9 cellular contexts compared by ENCODE assay signal in genomic region chr10:45419673-45420020, GRCh38. TPM values are rescaled to one million over a fixed set of nuclear protein-coding genes. Genes with fewer than 3 reads are reported as not detected.
DNase-seq lines count a peak whose midpoint lies in the region; ATAC-seq, FAIRE-seq and TF ChIP-seq lines count a peak whose summit lies in the region.
"Had no signal": no experiment of that assay in that cellular context is flagged by ENCODE, and none has a peak within 500 bp of the region (broad histone marks: within the 10 kb centered on the region; RNA-seq: fewer than 3 reads in every experiment).

No MANE protein-coding gene starts in this region.

- no peaks in the 10 kb centered on the region for H3K27me3 ChIP-seq in CD4-positive, alpha-beta memory T cell (ENCODE audit: insufficient read depth, low read length)
- H3K27me3 ChIP-seq in H9 (ENCODE audit: insufficient read depth, low read length) (no peaks in the 10 kb centered on the region; the same call in 1 of the 2 replicates), astrocyte (ENCODE audit: insufficient read depth, low read length) (no peaks in the 10 kb centered on the region), left lung (peaks cover 0 to 3% of the 10 kb centered on the region in 2 donors), thymus (ENCODE audit: control insufficient read depth, insufficient read depth) (no peaks in the 10 kb centered on the region), A673 (replicated peaks; ENCODE audit: insufficient read depth, low read depth, low read length, poor library complexity) (no peaks in the 10 kb centered on the region)

- H3K23me2 ChIP-seq in H9 (ENCODE audit: insufficient read length, low read depth, low read length, poor library complexity, severe bottlenecking): peaks cover 14% of the 10 kb centered on the region

- BruUV-seq in A673 (replicated peaks; lab: Mats Ljungman, UMichigan): no TSS peak

- CTCF ChIA-PET in CD4-positive, alpha-beta memory T cell (lab: Charles Lee; ENCODE audit: partially characterized antibody): interaction anchor here (1.1 to 1.3 kb wide), 2 partner anchors 10 to 45 kb away, joined by 3 read pairs; no protein-coding TSS in a partner anchor
- CTCF ChIA-PET in A673 (lab: Charles Lee): no interaction called here

- H3K4ac ChIP-seq in H9 (ENCODE audit: low read depth, low read length): no peak overlapping the region; the same call in 1 of the 2 replicates

- H3K36me3 ChIP-seq in CD4-positive, alpha-beta memory T cell (ENCODE audit: insufficient read depth, low read length): no peaks in the 10 kb centered on the region
- no peaks in the 10 kb centered on the region for H3K36me3 ChIP-seq in astrocyte (ENCODE audit: insufficient read depth, low read length)
- peaks cover 0 to 31% of the 10 kb centered on the region in 2 donors for H3K36me3 ChIP-seq in left lung
- H3K36me3 ChIP-seq in thymus (ENCODE audit: control insufficient read depth, insufficient read depth): no peaks in the 10 kb centered on the region
- no peaks in the 10 kb centered on the region for H3K36me3 ChIP-seq in A673 (ENCODE audit: insufficient read depth, low read length, poor library complexity, severe bottlenecking)

- H3K4me3 ChIP-seq in CD4-positive, alpha-beta memory T cell (ENCODE audit: low read length in 2 of 2): peak overlapping the region; percentile 21 to 56
- H3K4me3 ChIP-seq in astrocyte (ENCODE audit: insufficient read depth, low read depth, low read length): peak overlapping the region; percentile 52
- peak overlapping the region; percentile 44 to 53 for H3K4me3 ChIP-seq in left lung
- peak overlapping the region; percentile 69 for H3K4me3 ChIP-seq in thymus (ENCODE audit: low read length)
- no peak overlapping the region for H3K4me3 ChIP-seq in A673 (ENCODE audit: low read depth, low read length, poor library complexity, severe bottlenecking)

- POLR2A ChIA-PET in CD4-positive, alpha-beta memory T cell (lab: Charles Lee; ENCODE audit: partially characterized antibody): interaction anchor here (0.8 to 2.9 kb wide), 10 partner anchors 9 to 253 kb away, joined by 3 to 9 read pairs (median 4); partner anchors contain the start of gene ZFAND4
- POLR2A ChIA-PET in A673 (lab: Charles Lee; ENCODE audit: low non-redundant PET): no interaction called here

- no peaks in the 10 kb centered on the region for H3K9me3 ChIP-seq in CD4-positive, alpha-beta memory T cell (ENCODE audit: control insufficient read depth in 1 of 2, low read length in 2 of 2)
- no peaks in the 10 kb centered on the region for H3K9me3 ChIP-seq in H9 (ENCODE audit: control insufficient read depth, low read depth, low read length)
- no peaks in the 10 kb centered on the region for H3K9me3 ChIP-seq in astrocyte (ENCODE audit: insufficient read depth, low read depth, low read length)
- H3K9me3 ChIP-seq in left lung: no peaks in the 10 kb centered on the region
- no peaks in the 10 kb centered on the region for H3K9me3 ChIP-seq in thymus (ENCODE audit: control insufficient read depth)
- H3K9me3 ChIP-seq in A673 (ENCODE audit: low read depth, low read length, poor library complexity, severe bottlenecking): no peaks in the 10 kb centered on the region

- H3K79me2 ChIP-seq in H9 (ENCODE audit: insufficient read depth, low read length): no peaks in the 10 kb centered on the region
- H3K79me2 ChIP-seq in astrocyte (ENCODE audit: insufficient read depth, low read length): no peaks in the 10 kb centered on the region

- no peak overlapping the region for H2BK15ac ChIP-seq in H9 (ENCODE audit: low read depth, low read length)

- H3K9me3 Mint-ChIP-seq in CD4-positive, alpha-beta memory T cell: peaks cover 0 to 4% (median 0%) of the 10 kb centered on the region in 8 donors
- H3K9me3 Mint-ChIP-seq in H9 (peaks cover 3 to 5% of the 10 kb centered on the region in 2 experiments; a peak in 3 of 5 replicates), astrocyte (ENCODE audit: unreplicated experiment) (peaks cover 5% of the 10 kb centered on the region)

- ATAC-seq in left lung: peak; percentile 15

- H3K14ac ChIP-seq in H9 (ENCODE audit: insufficient read depth, low read length): peak overlapping the region; percentile 88

- H3K4me3 Mint-ChIP-seq in CD4-positive, alpha-beta memory T cell: peak overlapping the region; percentile 89 to 95 (median 92)
- H3K4me3 Mint-ChIP-seq in H9 (peak overlapping the region; percentile 87 to 91), astrocyte (ENCODE audit: unreplicated experiment) (peak overlapping the region; percentile 86)

- no peak overlapping the region for H2BK120ac ChIP-seq in H9 (ENCODE audit: low read depth, low read length, poor library complexity, severe bottlenecking)

- DNase-seq in CD4-positive, alpha-beta memory T cell: no peak
- no peak for DNase-seq in H9
- no peak for DNase-seq in astrocyte (ENCODE audit: low read depth)
- DNase-seq in left lung: no peak
- no peak for DNase-seq in A673 (ENCODE audit: low spot score)
- no peak for DNase-seq in dedifferentiated amniotic fluid mesenchymal stem cell (ENCODE audit: extremely low spot score)
- no peak for DNase-seq in LoVo (ENCODE audit: low spot score)

- peak overlapping the region; percentile 96 for H3K18ac ChIP-seq in H9 (ENCODE audit: insufficient read length, low read depth, low read length)

- H2AFZ ChIP-seq in H9 (ENCODE audit: low read length) (no peak overlapping the region), astrocyte (ENCODE audit: low read depth, low read length) (peak overlapping the region; percentile 93)

- H3K27ac Mint-ChIP-seq in CD4-positive, alpha-beta memory T cell: peak overlapping the region; percentile 89 to 97 (median 97)
- peak overlapping the region; percentile 83 to 96 (median 95); a peak in 6 of 7 replicates for H3K27ac Mint-ChIP-seq in H9
- H3K27ac Mint-ChIP-seq in astrocyte (ENCODE audit: unreplicated experiment): peak overlapping the region; percentile 81

- H4K91ac ChIP-seq in H9 (ENCODE audit: insufficient read length, low read depth, low read length): no peak overlapping the region

- H3K27me3 Mint-ChIP-seq in CD4-positive, alpha-beta memory T cell: no peaks in the 10 kb centered on the region
- peaks cover 22% of the 10 kb centered on the region for H3K27me3 Mint-ChIP-seq in H9 (ENCODE audit: low read depth)
- peaks cover 42% of the 10 kb centered on the region for H3K27me3 Mint-ChIP-seq in astrocyte (ENCODE audit: low read depth, unreplicated experiment)

- no peaks in the 10 kb centered on the region for H4K20me1 ChIP-seq in H9 (ENCODE audit: control insufficient read depth, insufficient read depth, insufficient read length)
- no peaks in the 10 kb centered on the region for H4K20me1 ChIP-seq in astrocyte (ENCODE audit: insufficient read depth, low read length)

- no peak overlapping the region for H4K5ac ChIP-seq in H9 (ENCODE audit: insufficient read length, low read depth, low read length)

- peaks cover 0 to 2% of the 10 kb centered on the region in 2 donors for H3K36me3 Mint-ChIP-seq in CD4-positive, alpha-beta memory T cell
- H3K36me3 Mint-ChIP-seq in H9 (ENCODE audit: insufficient read depth in 1 of 3, low read depth in 3 of 3) (peaks cover 0 to 2% (median 0%) of the 10 kb centered on the region in 3 experiments; a peak in 2 of 7 replicates), astrocyte (ENCODE audit: low read depth, unreplicated experiment) (no peaks in the 10 kb centered on the region)

- no peak overlapping the region for H4K8ac ChIP-seq in H9 (replicated peaks; ENCODE audit: insufficient read length, low read depth, low read length)

- H3K56ac ChIP-seq in H9 (ENCODE audit: insufficient read length, low read depth, low read length): no peak overlapping the region

- peak overlapping the region; percentile 82 for H3K27ac ChIP-seq in CD4-positive, alpha-beta memory T cell (ENCODE audit: low read depth, low read length)
- no peak overlapping the region for H3K27ac ChIP-seq in H9 (ENCODE audit: insufficient read length, low read depth, low read length)
- H3K27ac ChIP-seq in astrocyte (ENCODE audit: low read depth, low read length): no peak overlapping the region
- H3K27ac ChIP-seq in left lung: peak overlapping the region; percentile 87 to 97
- peak overlapping the region; percentile 61 for H3K27ac ChIP-seq in thymus (ENCODE audit: low read depth)
- H3K27ac ChIP-seq in A673 (ENCODE audit: low read depth, low read length, poor library complexity, severe bottlenecking): no peak overlapping the region

- H3K23ac ChIP-seq in H9 (ENCODE audit: insufficient read length, low read depth, low read length): no peak overlapping the region

- H3K4me1 ChIP-seq in CD4-positive, alpha-beta memory T cell (ENCODE audit: insufficient read depth, low read length): peaks cover 69% of the 10 kb centered on the region
- no peaks in the 10 kb centered on the region; the same call in 1 of the 2 replicates for H3K4me1 ChIP-seq in H9 (ENCODE audit: insufficient read depth, low read length)
- H3K4me1 ChIP-seq in astrocyte (ENCODE audit: insufficient read depth, low read length): peaks cover 2% of the 10 kb centered on the region
- peaks cover 11 to 80% of the 10 kb centered on the region in 2 donors for H3K4me1 ChIP-seq in left lung
- peaks cover 20% of the 10 kb centered on the region for H3K4me1 ChIP-seq in thymus (ENCODE audit: control insufficient read depth, insufficient read depth, low read length)
- H3K4me1 ChIP-seq in A673 (ENCODE audit: insufficient read depth, low read length, poor library complexity, severe bottlenecking): peaks cover 5% of the 10 kb centered on the region

- no peak for FAIRE-seq in astrocyte (lab: Jason Lieb, UNC)

- H3T11ph ChIP-seq in H9 (ENCODE audit: low read length): no peak overlapping the region

- no peak overlapping the region for H2BK20ac ChIP-seq in H9 (ENCODE audit: low read depth, low read length, poor library complexity, severe bottlenecking)

- peaks cover 41 to 81% (median 59%) of the 10 kb centered on the region in 4 donors for H3K4me1 Mint-ChIP-seq in CD4-positive, alpha-beta memory T cell
- H3K4me1 Mint-ChIP-seq in H9 (peaks cover 14 to 18% of the 10 kb centered on the region in 2 experiments), astrocyte (ENCODE audit: low read depth, unreplicated experiment) (peaks cover 13% of the 10 kb centered on the region)

- TF ChIP-seq CTCF in H9 (conservative IDR thresholded peaks at IDR 0.05) (no peak), astrocyte (IDR thresholded peaks at IDR 0.05; ENCODE audit: insufficient read depth, low read depth, low read length) (no peak), left lung (IDR thresholded peaks at IDR 0.05) (no peak), A673 (conservative IDR thresholded peaks at IDR 0.05; ENCODE audit: low read depth, low read length) (no peak)

- H3K9ac ChIP-seq in H9 (ENCODE audit: extremely low read depth, insufficient read length, low read length) (peak overlapping the region; percentile 57), astrocyte (ENCODE audit: low read length) (peak overlapping the region; percentile 60)

- H3K4me2 ChIP-seq in H9 (ENCODE audit: insufficient read depth, insufficient read length, low read length): peak overlapping the region; percentile 81
- peak overlapping the region; percentile 95 for H3K4me2 ChIP-seq in astrocyte (ENCODE audit: low read length)

- H3K79me1 ChIP-seq in H9 (ENCODE audit: insufficient read depth, low read depth, low read length, poor library complexity, severe bottlenecking): no peaks in the 10 kb centered on the region

- intact Hi-C loops in CD4-positive, alpha-beta memory T cell (cut with micrococcal nuclease): loop anchor here (2.0 kb wide), 2 partner anchors 47 to 253 kb away; partner anchors contain the start of gene ZFAND4
- intact Hi-C loops in left lung (cut with DNase I): no loop called here
- intact Hi-C loops in A673 (cut with micrococcal nuclease; ENCODE audit: unreplicated experiment): no loop called here

- H2BK12ac ChIP-seq in H9 (ENCODE audit: insufficient read length, low read depth, low read length): no peak overlapping the region

- H2AK5ac ChIP-seq in H9 (ENCODE audit: insufficient read length, low read length): no peak overlapping the region

- no CpG with 5 or more reads among the region's 11 CpGs for WGBS in H9 (ENCODE audit: extremely low coverage, insufficient read length, low lambda C conversion rate)
- WGBS in thymus: 10% methylated on average over 11 of the region's 11 CpGs

- no peak overlapping the region for H2BK5ac ChIP-seq in H9 (ENCODE audit: insufficient read length, low read length)

RNA-seq across cellular contexts. Expression of gene ALOX5, which starts 45.6 kb away (rescaled TPM):
- 1 to 10 TPM; 3.1 to 3.3 TPM for total RNA-seq in CD4-positive, alpha-beta memory T cell
- 10 to 100 TPM; 15.3 to 30.3 TPM for polyA plus RNA-seq in CD4-positive, alpha-beta memory T cell
- 3.2 and 3.7 TPM in 2 replicates for total RNA-seq in H9 (2021)
- 1.0 and 1.8 TPM in 2 replicates for total RNA-seq in astrocyte
- total RNA-seq in left lung: 100 to 1,000 TPM in 1 of 2 donors, 10 to 100 TPM in 1; 52.3 to 145 TPM
- 18.9 TPM for polyA plus RNA-seq in thymus
- not detected in 2 replicates for total RNA-seq in A673 (2021)
- total RNA-seq: glomerular endothelial cell had no signal

Comparison
In these comparisons a context has a peak if more than half of its experiments do, and no peak if none do; other contexts are left out.
1. H3K27ac ChIP-seq: peak in CD4-positive, alpha-beta memory T cell (single experiment), left lung (2 of 2) and thymus (single experiment); none in H9 (single experiment), astrocyte (single experiment) and A673 (single experiment).
2. RNA of gene ALOX5, which starts 45.6 kb away (total RNA-seq): 52.3 to 145 TPM in left lung; 3.2 to 3.7 TPM in H9, 3.1 to 3.3 TPM in CD4-positive, alpha-beta memory T cell, 1.0 to 1.8 TPM in astrocyte and not detected in A673; every median in the first group is over 10 times any median in the second.
3. Peak in every context shown above with its lines, with median percentiles within 50 percentile points of each other: H3K27ac Mint-ChIP-seq and H3K4me3 Mint-ChIP-seq.